ENCODE assay signal across 8 cellular contexts in genomic region chr14:21098134-21098891, GRCh38. TPM values are rescaled to one million over a fixed set of nuclear protein-coding genes. Genes with fewer than 3 reads are reported as not detected.
DNase-seq lines count a peak whose midpoint lies in the region; ATAC-seq and TF ChIP-seq lines count a peak whose summit lies in the region.

Gene ZNF219, minus strand, starts transcription at chr14:21098655. Its CDS starts 5,064 bp downstream, at chr14:21093591.

- H3K9me3 Mint-ChIP-seq in activated CD4-positive, alpha-beta T cell treated with anti-CD3 and anti-CD28 coated beads for 36 hours (ENCODE audit: low read depth), result no peaks in the 10 kb centered on the region
- no peaks in the 10 kb centered on the region for H3K9me3 Mint-ChIP-seq in natural killer cell treated with Interleukin-12 subunit alpha and Interleukin-12 subunit beta and Interleukin-15 and Interleukin-18, amount 100 ng/mL, for 72 hours

- H3K4me3 ChIP-seq in vagina, result peak within 1 kb of the TSS; percentile 62 to 73

- H3K36me3 ChIP-seq in vagina, result no peaks in the 10 kb centered on the region

- peak; percentile 31 for ATAC-seq in activated CD4-positive, alpha-beta T cell treated with anti-CD3 and anti-CD28 coated beads for 36 hours
- peak; percentile 72 to 80 for ATAC-seq in natural killer cell treated with Interleukin-12 subunit alpha and Interleukin-12 subunit beta and Interleukin-15 and Interleukin-18, amount 100 ng/mL, for 72 hours
- no peak for ATAC-seq in HG03460 (IDR thresholded peaks at IDR 0.05; ENCODE audit: unreplicated experiment)

- no peaks in the 10 kb centered on the region for H3K27me3 ChIP-seq in vagina

- H3K9me3 ChIP-seq in vagina, result no peaks in the 10 kb centered on the region

- DNase-seq in activated CD4-positive, alpha-beta T cell treated with anti-CD3 and anti-CD28 coated beads for 36 hours, result peak; percentile 49
- no peak for DNase-seq in activated CD4-positive, alpha-beta T cell treated with anti-CD3 and anti-CD28 coated beads for 1 hour
- peak; percentile 41 to 63 for DNase-seq in NCI-H446 (lab: John Stamatoyannopoulos, UW)
- DNase-seq in activated naive CD4-positive, alpha-beta T cell treated with anti-CD3 and anti-CD28 coated beads, Interleukin-2, amount 50 U/mL, for 16 hours, result peak; percentile 35
- DNase-seq in foreskin melanocyte, result peak; percentile 23
- DNase-seq in natural killer cell treated with Interleukin-12 subunit alpha and Interleukin-12 subunit beta and Interleukin-15 and Interleukin-18, amount 100 ng/mL, for 72 hours (ENCODE audit: low spot score), result no peak
- no peak for DNase-seq in vagina (ENCODE audit: extremely low spot score in 2 of 2)

- H3K4me1 Mint-ChIP-seq in activated CD4-positive, alpha-beta T cell treated with anti-CD3 and anti-CD28 coated beads for 36 hours, result peaks cover 33% of the 10 kb centered on the region
- H3K4me1 Mint-ChIP-seq in natural killer cell treated with Interleukin-12 subunit alpha and Interleukin-12 subunit beta and Interleukin-15 and Interleukin-18, amount 100 ng/mL, for 72 hours (ENCODE audit: low read depth in 2 of 2), result peaks cover 23 to 40% of the 10 kb centered on the region in 2 donors

- intact Hi-C loops in activated CD4-positive, alpha-beta T cell treated with anti-CD3 and anti-CD28 coated beads for 36 hours (cut with DNase I, micrococcal nuclease), result no loop called here
- intact Hi-C loops in vagina (cut with DNase I), result no loop called here

- peak in 1 of 2 donors; percentile 24 for TF ChIP-seq POLR2A in vagina (IDR thresholded peaks at IDR 0.05)

- TF ChIP-seq CTCF in vagina (IDR thresholded peaks at IDR 0.05), result no peak

- no peaks in the 10 kb centered on the region for H3K27me3 Mint-ChIP-seq in activated CD4-positive, alpha-beta T cell treated with anti-CD3 and anti-CD28 coated beads for 36 hours
- peaks cover 0 to 3% of the 10 kb centered on the region in 2 donors for H3K27me3 Mint-ChIP-seq in natural killer cell treated with Interleukin-12 subunit alpha and Interleukin-12 subunit beta and Interleukin-15 and Interleukin-18, amount 100 ng/mL, for 72 hours

- CTCF ChIA-PET in activated CD4-positive, alpha-beta T cell treated with anti-CD3 and anti-CD28 coated beads for 36 hours (lab: Charles Lee), result interaction anchor here (1.1 to 7.0 kb wide), 5 partner anchors 10 to 80 kb away, joined by 3 to 183 read pairs (median 6); no protein-coding TSS in a partner anchor

- POLR2A ChIA-PET in activated CD4-positive, alpha-beta T cell treated with anti-CD3 and anti-CD28 coated beads for 36 hours (lab: Charles Lee), result interaction anchor here (0.9 kb wide), 1 partner anchor 11 kb away, joined by 3 read pairs; no protein-coding TSS in a partner anchor

- H3K27ac ChIP-seq in vagina, result peak within 1 kb of the TSS; percentile 95

- peak within 1 kb of the TSS; percentile 75 for H3K4me3 Mint-ChIP-seq in activated CD4-positive, alpha-beta T cell treated with anti-CD3 and anti-CD28 coated beads for 36 hours
- H3K4me3 Mint-ChIP-seq in natural killer cell treated with Interleukin-12 subunit alpha and Interleukin-12 subunit beta and Interleukin-15 and Interleukin-18, amount 100 ng/mL, for 72 hours, result peak within 1 kb of the TSS; percentile 93

- peaks cover 55% of the 10 kb centered on the region for H3K4me1 ChIP-seq in vagina

- no peaks in the 10 kb centered on the region for H3K36me3 Mint-ChIP-seq in activated CD4-positive, alpha-beta T cell treated with anti-CD3 and anti-CD28 coated beads for 36 hours (ENCODE audit: low read depth)
- no peaks in the 10 kb centered on the region for H3K36me3 Mint-ChIP-seq in natural killer cell treated with Interleukin-12 subunit alpha and Interleukin-12 subunit beta and Interleukin-15 and Interleukin-18, amount 100 ng/mL, for 72 hours

- peak within 1 kb of the TSS; percentile 79 for H3K27ac Mint-ChIP-seq in activated CD4-positive, alpha-beta T cell treated with anti-CD3 and anti-CD28 coated beads for 36 hours
- peak within 1 kb of the TSS; percentile 73 to 90 for H3K27ac Mint-ChIP-seq in natural killer cell treated with Interleukin-12 subunit alpha and Interleukin-12 subunit beta and Interleukin-15 and Interleukin-18, amount 100 ng/mL, for 72 hours

RNA-seq across cellular contexts. Expression of gene ZNF219, which starts in this region (rescaled TPM):
- 10 to 100 TPM in 1 of 2 experiments, 1 to 10 TPM in 1; 9.6 to 10.8 TPM for total RNA-seq in activated CD4-positive, alpha-beta T cell treated with anti-CD3 and anti-CD28 coated beads for 36 hours
- total RNA-seq in natural killer cell treated with Interleukin-12 subunit alpha and Interleukin-12 subunit beta and Interleukin-15 and Interleukin-18, amount 100 ng/mL, for 72 hours, result 1 to 10 TPM; 4.5 to 9.5 TPM
- total RNA-seq in vagina, result 69.2 TPM

Comparison
In these comparisons a context has a peak if more than half of its experiments do, and no peak if none do; other contexts are left out.
1. DNase-seq: peak in activated CD4-positive, alpha-beta T cell treated with anti-CD3 and anti-CD28 coated beads for 36 hours (single experiment), NCI-H446 (2 of 2), activated naive CD4-positive, alpha-beta T cell treated with anti-CD3 and anti-CD28 coated beads, Interleukin-2, amount 50 U/mL, for 16 hours (single experiment) and foreskin melanocyte (single experiment); none in activated CD4-positive, alpha-beta T cell treated with anti-CD3 and anti-CD28 coated beads for 1 hour (single experiment), natural killer cell treated with Interleukin-12 subunit alpha and Interleukin-12 subunit beta and Interleukin-15 and Interleukin-18, amount 100 ng/mL, for 72 hours (single experiment) and vagina (0 of 2).